ENCODE assay signal across 12 cellular contexts in genomic region chr7:18426564-18427226, GRCh38.
DNase-seq lines count a peak whose midpoint lies in the region; ATAC-seq, FAIRE-seq and TF ChIP-seq lines count a peak whose summit lies in the region.
"Had no signal": no experiment of that assay in that cellular context is flagged by ENCODE, and none has a peak within 500 bp of the region (broad histone marks: within the 10 kb centered on the region; RNA-seq: fewer than 3 reads in every experiment).

No MANE protein-coding gene starts in this region.

- H3K4me2 ChIP-seq in smooth muscle cell, result peak overlapping the region; percentile 32

- H3K9me3 ChIP-seq in HEK293 (ENCODE audit: control insufficient read depth, insufficient read depth, low read depth, low read length) (no peaks in the 10 kb centered on the region), smooth muscle cell (replicated peaks; ENCODE audit: low read depth) (no peaks in the 10 kb centered on the region), pancreas (no peaks in the 10 kb centered on the region)

- no peak for FAIRE-seq in pancreas (lab: Jason Lieb, UNC)
- FAIRE-seq: HepG2 had no signal

- intact Hi-C loops in pancreas (cut with DNase I), result no loop called here

- 59% methylated on average over 1 of the region's 1 CpG for WGBS in smooth muscle cell (ENCODE audit: low lambda C conversion rate)
- 41 to 50% methylated on average over 1 of the region's 1 CpG for WGBS in pancreas, 2 donors

- H3K27ac ChIP-seq in HEK293 (ENCODE audit: extremely low read depth, low read depth, low read length), result no peak overlapping the region
- peak overlapping the region; percentile 2 for H3K27ac ChIP-seq in smooth muscle cell (ENCODE audit: low read depth)
- no peak overlapping the region for H3K27ac ChIP-seq in pancreas
- H3K27ac ChIP-seq: brain microvascular endothelial cell had no signal

- H3F3A ChIP-seq in smooth muscle cell (ENCODE audit: low read depth), result no peaks in the 10 kb centered on the region

- CTCF ChIA-PET in HEK293 (lab: Yijun Ruan, JAX), result interaction anchor here (0.6 to 0.8 kb wide), 3 partner anchors 8 to 195 kb away, joined by 3 to 4 read pairs (median 3); no protein-coding TSS in a partner anchor

- H3K79me2 ChIP-seq in smooth muscle cell (ENCODE audit: low read depth), result no peaks in the 10 kb centered on the region

- no peak for TF ChIP-seq CTCF in HEK293 (tag by site-specific recombination; IDR thresholded peaks at IDR 0.05)
- no peak for TF ChIP-seq CTCF in foreskin fibroblast (IDR thresholded peaks at IDR 0.05; ENCODE audit: low read depth, low read length)
- TF ChIP-seq CTCF in smooth muscle cell (IDR thresholded peaks at IDR 0.05; ENCODE audit: borderline replicate concordance, insufficient read depth, poor library complexity, severe bottlenecking), result no peak
- no peak for TF ChIP-seq CTCF in pancreas (IDR thresholded peaks at IDR 0.05)

- H3K9ac ChIP-seq in smooth muscle cell (ENCODE audit: low read depth), result no peak overlapping the region

- H2AFZ ChIP-seq in smooth muscle cell (ENCODE audit: low read depth), result peak overlapping the region; percentile 62

- peaks cover 8% of the 10 kb centered on the region for H3K4me1 ChIP-seq in HEK293 (ENCODE audit: control insufficient read depth, insufficient read depth, low read length)
- peaks cover 26% of the 10 kb centered on the region for H3K4me1 ChIP-seq in smooth muscle cell (ENCODE audit: low read depth)
- no peaks in the 10 kb centered on the region for H3K4me1 ChIP-seq in pancreas

- no peaks in the 10 kb centered on the region for H3K27me3 ChIP-seq in smooth muscle cell (ENCODE audit: low read depth)
- H3K27me3 ChIP-seq in pancreas, result no peaks in the 10 kb centered on the region
- H3K27me3 ChIP-seq: brain microvascular endothelial cell had no signal

- H3K4me3 ChIP-seq in HEK293 (ENCODE audit: low read depth, low read length) (no peak overlapping the region), foreskin fibroblast (ENCODE audit: low read depth in 1 of 2, low read length in 2 of 2) (no peak overlapping the region), smooth muscle cell (no peak overlapping the region), pancreas (no peak overlapping the region)

- no peaks in the 10 kb centered on the region for H4K20me1 ChIP-seq in smooth muscle cell (ENCODE audit: low read depth)

- H3K36me3 ChIP-seq in HEK293 (ENCODE audit: control insufficient read depth in 2 of 2, insufficient read depth in 1 of 2, low read length in 2 of 2), result no peaks in the 10 kb centered on the region
- H3K36me3 ChIP-seq in smooth muscle cell (ENCODE audit: low read depth), result no peaks in the 10 kb centered on the region
- H3K36me3 ChIP-seq in pancreas, result no peaks in the 10 kb centered on the region
- H3K36me3 ChIP-seq: brain microvascular endothelial cell had no signal

- ATAC-seq in SK-N-SH treated with all-trans-retinoic acid at 6 μM for 48 hours, result peak; percentile 20; the same call in 2 of the 3 replicates
- no peak for ATAC-seq in pancreas
- no peak for ATAC-seq in GM18502 (IDR thresholded peaks at IDR 0.05; ENCODE audit: poor library complexity, unreplicated experiment)
- ATAC-seq: HepG2, sciatic nerve had no signal

- POLR2A ChIA-PET in HEK293 (lab: Yijun Ruan, JAX), result no interaction called here

- peak; percentile 64 to 70 for DNase-seq in foreskin fibroblast
- no peak for DNase-seq in smooth muscle cell (lab: John Stamatoyannopoulos, UW; ENCODE audit: unreplicated experiment)
- DNase-seq in activated T-cell treated with anti-CD3 and anti-CD28 coated beads, Interleukin-2, amount 50 U/mL, for 1 hour, result no peak
- DNase-seq in pancreas, result no peak
- DNase-seq: brain microvascular endothelial cell, GOT3, NCI-H1694 had no signal

TF ChIP-seq in HEK293, 187 proteins besides CTCF, POLR2A, EP300 and RAD21:
- TF ChIP-seq PRDM6 (tag by site-specific recombination; IDR thresholded peaks at IDR 0.05) (peak; percentile 50), ZNF561 (tag by site-specific recombination; IDR thresholded peaks at IDR 0.05; ENCODE audit: borderline replicate concordance) (no peak)

TF ChIP-seq in SK-N-SH treated with all-trans-retinoic acid at 6 μM for 48 hours, 23 proteins besides CTCF, POLR2A, EP300 and RAD21:
- TF ChIP-seq ESRRG (CRISPR knock-in tag; IDR thresholded peaks at IDR 0.05), result no peak
- no peak for TF ChIP-seq SNAI2 (CRISPR knock-in tag; IDR thresholded peaks at IDR 0.05)
- no peak for TF ChIP-seq CREB5 (CRISPR knock-in tag; IDR thresholded peaks at IDR 0.05; ENCODE audit: low read depth)
- TF ChIP-seq OSR1 (CRISPR knock-in tag; IDR thresholded peaks at IDR 0.05), result no peak
- TF ChIP-seq ZFP30 (CRISPR knock-in tag; IDR thresholded peaks at IDR 0.05), result no peak
- no peak for TF ChIP-seq ZNF70 (CRISPR knock-in tag; IDR thresholded peaks at IDR 0.05)
- no peak for TF ChIP-seq ZNF565 (CRISPR knock-in tag; conservative IDR thresholded peaks at IDR 0.05; ENCODE audit: low read depth)
TF ChIP-seq in SK-N-SH treated with all-trans-retinoic acid at 6 μM for 48 hours: peak in this region for 0.

Comparison
In these comparisons a context has a peak if more than half of its experiments do, and no peak if none do; other contexts are left out.
1. DNase-seq: peak in foreskin fibroblast (2 of 2); none in smooth muscle cell (single experiment), activated T-cell treated with anti-CD3 and anti-CD28 coated beads, Interleukin-2, amount 50 U/mL, for 1 hour (single experiment) and pancreas (0 of 6).